Comparison of ENCODE assay signal across 8 cellular contexts in genomic region chr11:123235117-123235686, GRCh38. TPM values are rescaled to one million over a fixed set of nuclear protein-coding genes. Genes with fewer than 3 reads are reported as not detected.
DNase-seq lines count a peak whose midpoint lies in the region; ATAC-seq and TF ChIP-seq lines count a peak whose summit lies in the region.

No MANE protein-coding gene starts in this region.

- no peaks in the 10 kb centered on the region for H4K20me1 ChIP-seq in KMS-11 (ENCODE audit: insufficient read depth)

- H2AFZ ChIP-seq in KMS-11 (ENCODE audit: low read depth) = no peak overlapping the region

- CTCF ChIA-PET in CD8-positive, alpha-beta memory T cell (lab: Charles Lee) = interaction anchor here (1.4 kb wide), 1 partner anchor 11 kb away, joined by 8 read pairs; no protein-coding TSS in a partner anchor

- no peak overlapping the region for H3K4me3 Mint-ChIP-seq in CD8-positive, alpha-beta memory T cell

- H3K4me1 Mint-ChIP-seq in CD8-positive, alpha-beta memory T cell = peaks cover 16 to 18% (median 17%) of the 10 kb centered on the region in 3 donors

- no peak overlapping the region for H3K4me2 ChIP-seq in KMS-11

- intact Hi-C loops in left ventricle myocardium superior (cut with micrococcal nuclease) = no loop called here

- no peaks in the 10 kb centered on the region for H3K36me3 ChIP-seq in CD8-positive, alpha-beta memory T cell (ENCODE audit: insufficient read depth, low read length)
- no peaks in the 10 kb centered on the region for H3K36me3 ChIP-seq in KMS-11 (ENCODE audit: insufficient read depth)

- no peaks in the 10 kb centered on the region for H3K27me3 ChIP-seq in CD8-positive, alpha-beta memory T cell (ENCODE audit: insufficient read depth, low read length, poor library complexity, severe bottlenecking)
- no peaks in the 10 kb centered on the region for H3K27me3 ChIP-seq in KMS-11 (ENCODE audit: insufficient read depth, low read depth)

- H3K4me3 ChIP-seq in CD8-positive, alpha-beta memory T cell (ENCODE audit: low read length) = no peak overlapping the region
- no peak overlapping the region for H3K4me3 ChIP-seq in KMS-11 (IDR thresholded peaks at IDR 0.05; ENCODE audit: insufficient read depth, low read depth, low read length)

- no peak overlapping the region for H3K27ac ChIP-seq in CD8-positive, alpha-beta memory T cell (ENCODE audit: low read depth, low read length)
- no peak overlapping the region for H3K27ac ChIP-seq in KMS-11

- H3K27me3 Mint-ChIP-seq in CD8-positive, alpha-beta memory T cell = no peaks in the 10 kb centered on the region

- ATAC-seq in left ventricle myocardium superior = peak; percentile 70
- no peak for ATAC-seq in HG02884 (IDR thresholded peaks at IDR 0.05; ENCODE audit: unreplicated experiment)
- ATAC-seq in HG02588 (IDR thresholded peaks at IDR 0.05; ENCODE audit: unreplicated experiment) = no peak
- ATAC-seq in GM19351 (IDR thresholded peaks at IDR 0.05; ENCODE audit: unreplicated experiment) = no peak

- POLR2A ChIA-PET in CD8-positive, alpha-beta memory T cell (lab: Charles Lee) = no interaction called here

- no peak overlapping the region for H3K27ac Mint-ChIP-seq in CD8-positive, alpha-beta memory T cell

- peaks cover 16% of the 10 kb centered on the region for H3K4me1 ChIP-seq in CD8-positive, alpha-beta memory T cell (ENCODE audit: insufficient read depth, low read length)
- peaks cover 11% of the 10 kb centered on the region for H3K4me1 ChIP-seq in KMS-11 (ENCODE audit: low read depth, poor library complexity, severe bottlenecking)

- peak; percentile 24; the same call in 1 of the 2 replicates for TF ChIP-seq CTCF in KMS-11 (conservative IDR thresholded peaks at IDR 0.05; ENCODE audit: low read depth, low read length)

- no peaks in the 10 kb centered on the region for H3K9me3 Mint-ChIP-seq in CD8-positive, alpha-beta memory T cell

- H3K9me3 ChIP-seq in CD8-positive, alpha-beta memory T cell (ENCODE audit: low read length) = no peaks in the 10 kb centered on the region

- no peaks in the 10 kb centered on the region for H3K36me3 Mint-ChIP-seq in CD8-positive, alpha-beta memory T cell

- peak in 3 of 5 donors; percentile 8 to 59 (median 21) for DNase-seq in CD8-positive, alpha-beta memory T cell
- DNase-seq in activated T-cell treated with anti-CD3 and anti-CD28 coated beads for 4 hours = peak; percentile 26
- peak; percentile 71 for DNase-seq in left ventricle myocardium superior
- peak; percentile 21 to 61 for DNase-seq in stimulated activated CD4-positive, alpha-beta T cell treated with anti-CD3 and anti-CD28 coated beads, Interleukin-4, amount 100 ng/mL, for 48 hours (ENCODE audit: low read depth in 2 of 2)

- H3K79me2 ChIP-seq in KMS-11 (ENCODE audit: insufficient read depth, low read depth) = no peaks in the 10 kb centered on the region

- no peak overlapping the region for H3K9ac ChIP-seq in KMS-11

RNA-seq across cellular contexts. Expression of gene CLMP, which starts 40.2 kb away (rescaled TPM):
- under 1 TPM; 0.07 to 0.09 TPM for total RNA-seq in CD8-positive, alpha-beta memory T cell
- 0.31 TPM for polyA plus RNA-seq in CD8-positive, alpha-beta memory T cell
- total RNA-seq in left ventricle myocardium superior = 4.9 TPM

Comparison
In these comparisons a context has a peak if more than half of its experiments do, and no peak if none do; other contexts are left out.
1. DNase-seq: peak in every context shown above with its lines; median percentile 71 in left ventricle myocardium superior; 41 in stimulated activated CD4-positive, alpha-beta T cell treated with anti-CD3 and anti-CD28 coated beads, Interleukin-4, amount 100 ng/mL, for 48 hours; 26 in activated T-cell treated with anti-CD3 and anti-CD28 coated beads for 4 hours; 21 in CD8-positive, alpha-beta memory T cell.